ENCODE assay signal across 8 cellular contexts in genomic region chr22:50691521-50691920, GRCh38. TPM values are rescaled to one million over a fixed set of nuclear protein-coding genes. Genes with fewer than 3 reads are reported as not detected.
DNase-seq lines count a peak whose midpoint lies in the region; TF ChIP-seq lines count a peak whose summit lies in the region.

No MANE protein-coding gene starts in this region.

- DNase-seq in DMS 273 (lab: John Stamatoyannopoulos, UW; ENCODE audit: unreplicated experiment) (peak; percentile 55), DMS 273 treated with DMSO at 0.1 percent for 48 hours (lab: John Stamatoyannopoulos, UW) (no peak), KG1 (lab: John Stamatoyannopoulos, UW) (peak; percentile 64), WERI-Rb-1 (peak; percentile 15), foreskin melanocyte (peak; percentile 32), HK-2 (ENCODE audit: unreplicated experiment) (no peak), NCI-H2196 (lab: John Stamatoyannopoulos, UW; ENCODE audit: unreplicated experiment) (no peak), stomach (no peak)

- no peak for TF ChIP-seq POLR2A in stomach (IDR thresholded peaks at IDR 0.05)

- 15 to 22% (median 21%) methylated on average over 2 of the region's 2 CpGs for WGBS in stomach, 5 donors

- H3K36me3 ChIP-seq in WERI-Rb-1 (no peaks in the 10 kb centered on the region), stomach (no peaks in the 10 kb centered on the region)

- H3K27me3 ChIP-seq in WERI-Rb-1 (ENCODE audit: insufficient read depth, low read depth, severe bottlenecking): no peaks in the 10 kb centered on the region
- H3K27me3 ChIP-seq in stomach: peaks cover 0 to 23% (median 0%) of the 10 kb centered on the region in 3 donors

- H3K27ac ChIP-seq in WERI-Rb-1 (no peak overlapping the region), stomach (no peak overlapping the region)

- H3K4me1 ChIP-seq in stomach: peaks cover 0 to 8% (median 2%) of the 10 kb centered on the region in 4 donors

- H3K9me3 ChIP-seq in WERI-Rb-1 (ENCODE audit: severe bottlenecking): no peaks in the 10 kb centered on the region
- peaks cover 0 to 9% (median 0%) of the 10 kb centered on the region in 4 donors for H3K9me3 ChIP-seq in stomach

- TF ChIP-seq EP300 in stomach (IDR thresholded peaks at IDR 0.05): no peak

- no peak overlapping the region for H3K4me3 ChIP-seq in WERI-Rb-1 (ENCODE audit: low read depth, low read length)
- no peak overlapping the region for H3K4me3 ChIP-seq in stomach

- peak; percentile 58 for TF ChIP-seq CTCF in WERI-Rb-1 (IDR thresholded peaks at IDR 0.05; ENCODE audit: low read depth, low read length)
- TF ChIP-seq CTCF in stomach (IDR thresholded peaks at IDR 0.05): peak in 3 of 7 experiments; percentile 23 to 47 (median 32)

- intact Hi-C loops in stomach (cut with DNase I; ENCODE audit: low total_unique reads): no loop called here

RNA-seq across cellular contexts. Expression of gene SHANK3, which starts 18.9 kb away (rescaled TPM):
- 10 to 100 TPM in 2 of 5 donors, 1 to 10 TPM in 3; 2.5 to 31.2 (median 7.6) TPM for total RNA-seq in stomach
- polyA plus RNA-seq in stomach: 1 to 10 TPM; 3.2 to 5.4 (median 3.4) TPM

RNA-seq across cellular contexts. Expression of gene ACR, which starts 46.5 kb away (rescaled TPM):
- under 1 TPM in 1 of 5 donors, not detected in 4; 0.37 TPM for total RNA-seq in stomach
- polyA plus RNA-seq in stomach: under 1 TPM in 2 of 3 donors, not detected in 1; 0.19 to 0.23 TPM

Comparison
In these comparisons a context has a peak if more than half of its experiments do, and no peak if none do; other contexts are left out.
1. DNase-seq: peak in DMS 273 (single experiment), KG1 (single experiment), WERI-Rb-1 (single experiment) and foreskin melanocyte (single experiment); none in DMS 273 treated with DMSO at 0.1 percent for 48 hours (single experiment), HK-2 (single experiment), NCI-H2196 (single experiment) and stomach (single experiment).